15 cellular contexts compared by ENCODE assay signal in genomic region chr2:8524388-8524787, GRCh38.
"Had no signal": no experiment of that assay in that cellular context is flagged by ENCODE, and none has a peak within 500 bp of the region (broad histone marks: within the 10 kb centered on the region; RNA-seq: fewer than 3 reads in every experiment).

No MANE protein-coding gene starts in this region.

- H3K36me3 ChIP-seq: esophagus muscularis mucosa, prostate gland, right lobe of liver, spleen, transverse colon had no signal

- ATAC-seq: right lobe of liver had no signal

- H3K4me3 ChIP-seq: esophagus muscularis mucosa, prostate gland, right lobe of liver, spleen, transverse colon had no signal

- H3K27me3 ChIP-seq: esophagus muscularis mucosa, right lobe of liver, spleen, transverse colon had no signal

- H3K9me3 ChIP-seq: esophagus muscularis mucosa, prostate gland, right lobe of liver, spleen, transverse colon had no signal

- H3K36me3 Mint-ChIP-seq: brain had no signal

- H3K4me3 Mint-ChIP-seq: brain had no signal

- H3K27ac ChIP-seq: esophagus muscularis mucosa, prostate gland, right lobe of liver had no signal

- DNase-seq: activated CD4-positive, alpha-beta T cell treated with anti-CD3 and anti-CD28 coated beads, Interleukin-2, amount 50 U/mL, for 1 hour; activated CD4-positive, CD25-positive, alpha-beta regulatory T cell; activated naive CD4-positive, alpha-beta T cell treated with Interleukin-2 at 50 U/mL for 16 hours; dermis blood vessel endothelial cell; hypothalamus; spleen; stimulated activated CD4-positive, alpha-beta T cell treated with anti-CD3 and anti-CD28 coated beads, Interleukin-1b, Interleukin-23, amount 100 ng/mL, for 48 hours; stimulated activated naive CD4-positive, alpha-beta T cell; substantia nigra; T-helper 2 cell; transverse colon had no signal
